Comparison of ENCODE assay signal across 1 cellular context in the genomic region with DNA sequence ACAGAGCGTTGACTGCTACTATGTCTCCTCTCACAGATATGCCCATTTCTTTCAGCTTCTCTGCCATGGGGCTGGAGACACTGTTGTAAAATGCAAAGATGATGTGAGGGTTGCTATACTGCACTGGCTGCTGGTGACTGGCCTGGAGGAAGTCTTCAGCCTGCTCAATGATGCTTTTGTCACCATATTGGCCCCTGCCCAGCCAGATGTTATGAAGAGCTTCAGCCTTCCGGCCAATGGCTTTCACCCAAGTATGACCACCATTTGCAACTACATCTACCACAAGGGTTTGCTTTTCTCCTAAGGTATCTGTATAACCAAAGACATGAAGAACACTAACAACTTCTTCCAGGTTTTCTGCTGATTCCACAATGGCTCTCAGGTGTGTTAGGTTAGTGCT.
TF ChIP-seq lines count a peak whose summit lies in the region.

No MANE protein-coding gene starts in this region.

TF ChIP-seq in GM23338, 12 proteins besides CTCF, POLR2A, EP300 and RAD21 (continued from another document):
- TF ChIP-seq, protein P1, sequence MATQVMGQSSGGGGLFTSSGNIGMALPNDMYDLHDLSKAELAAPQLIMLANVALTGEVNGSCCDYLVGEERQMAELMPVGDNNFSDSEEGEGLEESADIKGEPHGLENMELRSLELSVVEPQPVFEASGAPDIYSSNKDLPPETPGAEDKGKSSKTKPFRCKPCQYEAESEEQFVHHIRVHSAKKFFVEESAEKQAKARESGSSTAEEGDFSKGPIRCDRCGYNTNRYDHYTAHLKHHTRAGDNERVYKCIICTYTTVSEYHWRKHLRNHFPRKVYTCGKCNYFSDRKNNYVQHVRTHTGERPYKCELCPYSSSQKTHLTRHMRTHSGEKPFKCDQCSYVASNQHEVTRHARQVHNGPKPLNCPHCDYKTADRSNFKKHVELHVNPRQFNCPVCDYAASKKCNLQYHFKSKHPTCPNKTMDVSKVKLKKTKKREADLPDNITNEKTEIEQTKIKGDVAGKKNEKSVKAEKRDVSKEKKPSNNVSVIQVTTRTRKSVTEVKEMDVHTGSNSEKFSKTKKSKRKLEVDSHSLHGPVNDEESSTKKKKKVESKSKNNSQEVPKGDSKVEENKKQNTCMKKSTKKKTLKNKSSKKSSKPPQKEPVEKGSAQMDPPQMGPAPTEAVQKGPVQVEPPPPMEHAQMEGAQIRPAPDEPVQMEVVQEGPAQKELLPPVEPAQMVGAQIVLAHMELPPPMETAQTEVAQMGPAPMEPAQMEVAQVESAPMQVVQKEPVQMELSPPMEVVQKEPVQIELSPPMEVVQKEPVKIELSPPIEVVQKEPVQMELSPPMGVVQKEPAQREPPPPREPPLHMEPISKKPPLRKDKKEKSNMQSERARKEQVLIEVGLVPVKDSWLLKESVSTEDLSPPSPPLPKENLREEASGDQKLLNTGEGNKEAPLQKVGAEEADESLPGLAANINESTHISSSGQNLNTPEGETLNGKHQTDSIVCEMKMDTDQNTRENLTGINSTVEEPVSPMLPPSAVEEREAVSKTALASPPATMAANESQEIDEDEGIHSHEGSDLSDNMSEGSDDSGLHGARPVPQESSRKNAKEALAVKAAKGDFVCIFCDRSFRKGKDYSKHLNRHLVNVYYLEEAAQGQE (IDR thresholded peaks at IDR 0.05; ENCODE audit: unreplicated experiment) = no peak
- TF ChIP-seq STAT1 (IDR thresholded peaks at IDR 0.05; ENCODE audit: unreplicated experiment) = no peak
- TF ChIP-seq NANOG (IDR thresholded peaks at IDR 0.05; ENCODE audit: borderline replicate concordance) = no peak
- no peak for TF ChIP-seq ZNF331 (CRISPR knock-in tag; IDR thresholded peaks at IDR 0.05; ENCODE audit: low read depth)
- TF ChIP-seq EZH2 (IDR thresholded peaks at IDR 0.05; ENCODE audit: low read depth, unreplicated experiment) = no peak
- TF ChIP-seq, protein P2, sequence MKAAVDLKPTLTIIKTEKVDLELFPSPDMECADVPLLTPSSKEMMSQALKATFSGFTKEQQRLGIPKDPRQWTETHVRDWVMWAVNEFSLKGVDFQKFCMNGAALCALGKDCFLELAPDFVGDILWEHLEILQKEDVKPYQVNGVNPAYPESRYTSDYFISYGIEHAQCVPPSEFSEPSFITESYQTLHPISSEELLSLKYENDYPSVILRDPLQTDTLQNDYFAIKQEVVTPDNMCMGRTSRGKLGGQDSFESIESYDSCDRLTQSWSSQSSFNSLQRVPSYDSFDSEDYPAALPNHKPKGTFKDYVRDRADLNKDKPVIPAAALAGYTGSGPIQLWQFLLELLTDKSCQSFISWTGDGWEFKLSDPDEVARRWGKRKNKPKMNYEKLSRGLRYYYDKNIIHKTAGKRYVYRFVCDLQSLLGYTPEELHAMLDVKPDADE (IDR thresholded peaks at IDR 0.05) = no peak
